ENCODE assay signal across 24 cellular contexts in the genomic region with DNA sequence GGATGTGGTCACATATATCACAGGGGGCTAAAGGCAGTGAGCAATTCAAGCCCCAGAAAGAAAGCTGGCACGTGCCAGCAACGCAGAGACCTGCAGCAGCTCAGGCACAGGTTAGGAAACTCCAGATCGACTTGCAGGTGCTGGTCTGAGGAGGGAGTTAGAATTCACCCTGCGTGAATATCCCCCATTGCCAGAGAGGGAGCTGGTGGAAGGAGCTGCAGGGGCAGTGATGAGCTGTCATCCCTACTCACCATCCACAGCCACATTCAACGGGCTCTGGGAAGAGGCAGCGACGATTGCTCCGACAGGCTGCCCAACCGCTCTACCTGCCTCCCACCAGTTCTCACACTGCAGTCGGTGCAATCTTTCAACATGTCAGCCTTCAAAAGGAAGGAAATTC.
"Had no signal": no experiment of that assay in that cellular context is flagged by ENCODE, and none has a peak within 500 bp of the region (broad histone marks: within the 10 kb centered on the region; RNA-seq: fewer than 3 reads in every experiment).

No MANE protein-coding gene starts in this region.

- H3K4me1 Mint-ChIP-seq: activated T-helper 17 cell treated with anti-CD3 and anti-CD28 coated beads, Interleukin-2, amount 50 U/mL, for 72 hours; central memory CD8-positive, alpha-beta T cell; natural killer cell; T-cell had no signal

- H3K4me1 ChIP-seq: adrenal gland, ascending aorta, esophagus squamous epithelium, gastroesophageal sphincter, left lung, pancreas, thyroid gland had no signal

- H3K4me3 ChIP-seq: adrenal gland, ascending aorta, esophagus squamous epithelium, gastroesophageal sphincter, left lung, lung, pancreas, thyroid gland had no signal

- H3K9me3 ChIP-seq: adrenal gland, ascending aorta, esophagus squamous epithelium, gastroesophageal sphincter, pancreas, thyroid gland had no signal

- DNase-seq: activated CD4-positive, CD25-positive, alpha-beta regulatory T cell treated with anti-CD3 and anti-CD28 coated beads, Interleukin-2, amount 50 U/mL, for 72 hours; activated CD8-positive, alpha-beta memory T cell treated with anti-CD3 and anti-CD28 coated beads, Interleukin-2, amount 50 U/mL, for 4 hours; activated T-cell treated with anti-CD3 and anti-CD28 coated beads, Interleukin-2, amount 50 U/mL, for 24 hours; adrenal gland; brain microvascular endothelial cell; esophagus squamous epithelium; head of caudate nucleus; hypothalamus; natural killer cell; pancreas; stimulated activated CD4-positive, alpha-beta T cell treated with anti-CD3 and anti-CD28 coated beads, Interleukin-12 subunit alpha, Interleukin-12 subunit beta, amount 100 ng/mL, for 4 hours; stimulated activated CD4-positive, alpha-beta T cell treated with anti-CD3 and anti-CD28 coated beads, Interleukin-4, amount 100 ng/mL, for 4 hours; stimulated activated naive CD8-positive, alpha-beta T cell treated with anti-CD3 and anti-CD28 coated beads, Interleukin-15, Interleukin-2, amounts not matched to agents 100 U/mL and 50 U/mL, for 24 hours; T-cell; thyroid gland had no signal

- H3K9me3 Mint-ChIP-seq: activated T-helper 17 cell treated with anti-CD3 and anti-CD28 coated beads, Interleukin-2, amount 50 U/mL, for 72 hours; central memory CD8-positive, alpha-beta T cell; natural killer cell; T-cell had no signal

- H3K27me3 ChIP-seq: adrenal gland, ascending aorta, brain microvascular endothelial cell, pancreas, thyroid gland had no signal

- H3K4me3 Mint-ChIP-seq: activated naive CD8-positive, alpha-beta T cell; activated T-cell treated with anti-CD3 and anti-CD28 coated beads, Interleukin-2, amount 50 U/mL, for 24 hours; activated T-helper 17 cell treated with anti-CD3 and anti-CD28 coated beads, Interleukin-2, amount 50 U/mL, for 72 hours; central memory CD8-positive, alpha-beta T cell; natural killer cell; T-cell; T-helper 2 cell treated with Interferon-gamma antibody and Interleukin-4, amounts not matched to agents 5 μg/mL and 100 μg/mL, for 36 hours had no signal

- H3K36me3 ChIP-seq: adrenal gland, ascending aorta, brain microvascular endothelial cell, esophagus squamous epithelium, gastroesophageal sphincter, left lung, pancreas, thyroid gland had no signal

- H3K27ac Mint-ChIP-seq: activated naive CD8-positive, alpha-beta T cell; activated T-cell treated with anti-CD3 and anti-CD28 coated beads, Interleukin-2, amount 50 U/mL, for 24 hours; activated T-helper 17 cell treated with anti-CD3 and anti-CD28 coated beads, Interleukin-2, amount 50 U/mL, for 72 hours; natural killer cell; T-cell; T-helper 2 cell treated with Interferon-gamma antibody and Interleukin-4, amounts not matched to agents 5 μg/mL and 100 μg/mL, for 36 hours had no signal

- H3K36me3 Mint-ChIP-seq: activated naive CD8-positive, alpha-beta T cell; natural killer cell; T-cell had no signal

- ATAC-seq: activated T-helper 17 cell treated with anti-CD3 and anti-CD28 coated beads, Interleukin-2, amount 50 U/mL, for 72 hours; gastroesophageal sphincter; left lung; natural killer cell; pancreas; stimulated activated naive CD8-positive, alpha-beta T cell treated with anti-CD3 and anti-CD28 coated beads, Interleukin-15, Interleukin-2, amounts not matched to agents 100 U/mL and 50 U/mL, for 24 hours; T-cell had no signal

- H3K27ac ChIP-seq: adrenal gland, ascending aorta, brain microvascular endothelial cell, esophagus squamous epithelium, gastroesophageal sphincter, pancreas, thyroid gland, VCaP had no signal
